1 cellular context compared by ENCODE assay signal in genomic region chr21:31128234-31128633, GRCh38.
TF ChIP-seq lines count a peak whose summit lies in the region.

No MANE protein-coding gene starts in this region.

TF ChIP-seq in GM23338, 12 proteins besides CTCF, POLR2A, EP300 and RAD21 (continued from another document):
- TF ChIP-seq ZNF462 (CRISPR knock-in tag; IDR thresholded peaks at IDR 0.05): no peak
TF ChIP-seq in GM23338: peak in this region for 0.
